Comparison of ENCODE assay signal across 26 cellular contexts in genomic region chr3:24769918-24770317, GRCh38.
"Had no signal": no experiment of that assay in that cellular context is flagged by ENCODE, and none has a peak within 500 bp of the region (broad histone marks: within the 10 kb centered on the region; RNA-seq: fewer than 3 reads in every experiment).

No MANE protein-coding gene starts in this region.

- DNase-seq: colonic mucosa; cortex of kidney; effector CD8-positive, alpha-beta T cell; effector memory CD8-positive, alpha-beta T cell; endodermal cell; erythroblast; esophagus squamous epithelium; foreskin fibroblast; foreskin melanocyte; gastrocnemius medialis; glutamatergic neuron; head of caudate nucleus; heart right ventricle; hippocampal formation; left cardiac atrium; left lung; left ventricle myocardium superior; lower lobe of right lung; mesenchymal stem cell; mucosa of descending colon; naive B cell had no signal

- H3K9me3 ChIP-seq: colonic mucosa, esophagus squamous epithelium, gastrocnemius medialis, heart right ventricle, left lung, lower lobe of right lung, mucosa of descending colon had no signal

- H3K4me1 ChIP-seq: colonic mucosa, gastrocnemius medialis, heart right ventricle, left lung, lower lobe of right lung had no signal

- H3K27ac ChIP-seq: colonic mucosa, epithelial cell of prostate, esophagus squamous epithelium, gastrocnemius medialis, heart right ventricle, left lung, lower lobe of right lung had no signal

- ATAC-seq: effector memory CD8-positive, alpha-beta T cell; esophagus mucosa; gastrocnemius medialis; heart right ventricle; left cardiac atrium; left lung; left ventricle myocardium superior; lower lobe of right lung; mucosa of descending colon had no signal

- H3K4me3 ChIP-seq: colonic mucosa, esophagus squamous epithelium, gastrocnemius medialis, heart right ventricle, left lung, lower lobe of right lung, mucosa of descending colon had no signal

- H3K27me3 ChIP-seq: colonic mucosa, esophagus squamous epithelium, gastrocnemius medialis, heart right ventricle, left lung had no signal

- H3K36me3 ChIP-seq: colonic mucosa, esophagus squamous epithelium, gastrocnemius medialis, heart right ventricle, left lung, lower lobe of right lung had no signal

- FAIRE-seq: endometrium, islet of Langerhans, keratinocyte had no signal
